In genomic region chr3:32313723-32314473, GRCh38 we compare ENCODE assay signal across 8 cellular contexts.
DNase-seq lines count a peak whose midpoint lies in the region; ATAC-seq and TF ChIP-seq lines count a peak whose summit lies in the region.

No MANE protein-coding gene starts in this region.

- H3K9me3 Mint-ChIP-seq in CD4-positive, CD25-positive, alpha-beta regulatory T cell: no peaks in the 10 kb centered on the region
- no peaks in the 10 kb centered on the region for H3K9me3 Mint-ChIP-seq in activated naive CD8-positive, alpha-beta T cell (ENCODE audit: low read depth)

- H3K4me3 Mint-ChIP-seq in CD4-positive, CD25-positive, alpha-beta regulatory T cell: peak overlapping the region in 2 of 4 donors; percentile 42 to 57
- peak overlapping the region; percentile 33 for H3K4me3 Mint-ChIP-seq in activated naive CD8-positive, alpha-beta T cell

- TF ChIP-seq EP300 in ovary (IDR thresholded peaks at IDR 0.05): no peak

- H3K27ac Mint-ChIP-seq in CD4-positive, CD25-positive, alpha-beta regulatory T cell: peak overlapping the region; percentile 82 to 95 (median 88)
- H3K27ac Mint-ChIP-seq in activated naive CD8-positive, alpha-beta T cell: peak overlapping the region; percentile 51

- peak overlapping the region; percentile 16 for H3K27ac ChIP-seq in CD4-positive, CD25-positive, alpha-beta regulatory T cell (ENCODE audit: insufficient read depth, low read length, poor library complexity, severe bottlenecking)
- H3K27ac ChIP-seq in lung (ENCODE audit: low read depth in 1 of 2, low read length in 1 of 2): no peak overlapping the region
- no peak overlapping the region for H3K27ac ChIP-seq in ovary

- TF ChIP-seq CTCF in lung (IDR thresholded peaks at IDR 0.05; ENCODE audit: control extremely low read depth, extremely low read depth) (no peak), ovary (IDR thresholded peaks at IDR 0.05) (no peak)

- peak in 1 of 3 donors; percentile 49 for DNase-seq in CD4-positive, CD25-positive, alpha-beta regulatory T cell
- DNase-seq in MG63: peak; percentile 5
- DNase-seq in lung (ENCODE audit: low spot score): no peak
- DNase-seq in ovary: no peak
- DNase-seq in NCI-H82 (lab: John Stamatoyannopoulos, UW): no peak

- H3K27me3 Mint-ChIP-seq in CD4-positive, CD25-positive, alpha-beta regulatory T cell: no peaks in the 10 kb centered on the region
- no peaks in the 10 kb centered on the region for H3K27me3 Mint-ChIP-seq in activated naive CD8-positive, alpha-beta T cell

- WGBS in lung, 2 donors: 43 to 46% methylated on average over 5 of the region's 5 CpGs
- WGBS in ovary, 3 donors: 42 to 50% (median 49%) methylated on average over 5 of the region's 5 CpGs

- peaks cover 16% of the 10 kb centered on the region for H3K4me1 ChIP-seq in CD4-positive, CD25-positive, alpha-beta regulatory T cell (ENCODE audit: control insufficient read depth, insufficient read depth, low read length, poor library complexity, severe bottlenecking)
- H3K4me1 ChIP-seq in lung (ENCODE audit: control insufficient read depth in 2 of 2, insufficient read depth in 2 of 2, low read length in 2 of 2) (peaks cover 5 to 12% of the 10 kb centered on the region in 2 donors), ovary (ENCODE audit: insufficient read depth) (peaks cover 5% of the 10 kb centered on the region)

- no peaks in the 10 kb centered on the region for H3K27me3 ChIP-seq in CD4-positive, CD25-positive, alpha-beta regulatory T cell (ENCODE audit: control insufficient read depth, insufficient read depth, low read length)
- H3K27me3 ChIP-seq in MG63: no peaks in the 10 kb centered on the region
- H3K27me3 ChIP-seq in lung (ENCODE audit: control insufficient read depth, insufficient read depth): no peaks in the 10 kb centered on the region
- H3K27me3 ChIP-seq in ovary: no peaks in the 10 kb centered on the region

- no peaks in the 10 kb centered on the region for H3K36me3 ChIP-seq in CD4-positive, CD25-positive, alpha-beta regulatory T cell (ENCODE audit: control insufficient read depth, insufficient read depth, low read length)
- H3K36me3 ChIP-seq in MG63: no peaks in the 10 kb centered on the region
- no peaks in the 10 kb centered on the region for H3K36me3 ChIP-seq in lung (ENCODE audit: control insufficient read depth in 2 of 2, insufficient read depth in 2 of 2, low read length in 2 of 2)
- no peaks in the 10 kb centered on the region for H3K36me3 ChIP-seq in ovary

- TF ChIP-seq POLR2A in ovary (IDR thresholded peaks at IDR 0.05): no peak

- peaks cover 8 to 42% (median 22%) of the 10 kb centered on the region in 4 donors for H3K4me1 Mint-ChIP-seq in CD4-positive, CD25-positive, alpha-beta regulatory T cell
- H3K4me1 Mint-ChIP-seq in activated naive CD8-positive, alpha-beta T cell (ENCODE audit: low read depth): peaks cover 30% of the 10 kb centered on the region

- no peaks in the 10 kb centered on the region for H3K36me3 Mint-ChIP-seq in CD4-positive, CD25-positive, alpha-beta regulatory T cell
- H3K36me3 Mint-ChIP-seq in activated naive CD8-positive, alpha-beta T cell: peaks cover 4% of the 10 kb centered on the region

- intact Hi-C loops in ovary (cut with DNase I): no loop called here

- H3K9me3 ChIP-seq in CD4-positive, CD25-positive, alpha-beta regulatory T cell (ENCODE audit: control insufficient read depth in 2 of 2, low read length in 2 of 2): no peaks in the 10 kb centered on the region
- H3K9me3 ChIP-seq in MG63: no peaks in the 10 kb centered on the region
- H3K9me3 ChIP-seq in lung (ENCODE audit: control insufficient read depth in 2 of 2, insufficient read depth in 1 of 2, low read length in 1 of 2): no peaks in the 10 kb centered on the region
- H3K9me3 ChIP-seq in ovary: no peaks in the 10 kb centered on the region

- peak; percentile 85 to 86 for ATAC-seq in CD4-positive, CD25-positive, alpha-beta regulatory T cell (ENCODE audit: low read depth in 2 of 2)
- ATAC-seq in lung (ENCODE audit: insufficient read depth, low FRiP score): peak; percentile 46
- no peak for ATAC-seq in GM19023 (IDR thresholded peaks at IDR 0.05; ENCODE audit: unreplicated experiment)
- ATAC-seq in HG02610 (IDR thresholded peaks at IDR 0.05; ENCODE audit: unreplicated experiment): no peak

- peak overlapping the region; percentile 4 for H3K4me3 ChIP-seq in CD4-positive, CD25-positive, alpha-beta regulatory T cell (ENCODE audit: low read depth, low read length)
- no peak overlapping the region for H3K4me3 ChIP-seq in MG63
- no peak overlapping the region for H3K4me3 ChIP-seq in lung
- H3K4me3 ChIP-seq in ovary: no peak overlapping the region

Comparison
In these comparisons a context has a peak if more than half of its experiments do, and no peak if none do; other contexts are left out.
1. ATAC-seq: peak in CD4-positive, CD25-positive, alpha-beta regulatory T cell (2 of 2) and lung (single experiment); none in GM19023 (single experiment) and HG02610 (single experiment).